ENCODE assay signal across 1 cellular context in the genomic region with DNA sequence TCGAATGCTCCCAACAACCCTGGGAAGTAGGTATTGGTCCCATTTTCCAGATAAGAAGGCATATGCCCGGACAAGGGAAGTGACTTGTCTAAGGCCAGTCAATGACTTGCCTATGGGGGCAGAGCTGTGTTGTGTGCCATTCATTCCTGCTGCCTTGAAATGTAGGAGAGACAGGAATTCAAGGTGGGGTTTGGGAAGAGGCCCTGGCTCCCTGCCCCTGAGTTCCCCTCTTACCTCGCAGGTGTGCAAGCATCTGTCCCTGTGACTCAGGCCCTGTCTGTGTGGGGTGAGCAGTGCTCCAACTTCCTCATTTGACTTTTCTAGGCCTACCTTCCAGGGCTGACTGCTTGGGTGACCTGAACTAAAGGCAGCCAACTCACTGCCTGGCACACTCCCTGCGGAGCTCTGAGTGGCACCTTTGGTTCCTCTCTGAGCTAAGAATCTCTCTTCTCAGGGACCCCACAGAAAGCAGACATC.
TF ChIP-seq lines count a peak whose summit lies in the region.

No MANE protein-coding gene starts in this region.

TF ChIP-seq in HepG2, 621 proteins besides CTCF, POLR2A, EP300 and RAD21:
- TF ChIP-seq TIGD3 (CRISPR knock-in tag; IDR thresholded peaks at IDR 0.05; ENCODE audit: borderline replicate concordance) (no peak), DDIT3 (CRISPR knock-in tag; IDR thresholded peaks at IDR 0.05) (no peak), ZKSCAN5 (CRISPR knock-in tag; IDR thresholded peaks at IDR 0.05) (no peak), TBP (CRISPR knock-in tag; IDR thresholded peaks at IDR 0.05) (no peak), ELK4 (CRISPR knock-in tag; IDR thresholded peaks at IDR 0.05; ENCODE audit: borderline replicate concordance) (no peak), HOXD1 (CRISPR knock-in tag; IDR thresholded peaks at IDR 0.05) (no peak), POLR2AphosphoS2 (IDR thresholded peaks at IDR 0.05; ENCODE audit: low read depth, low read length) (no peak), ZKSCAN1 (IDR thresholded peaks at IDR 0.05; ENCODE audit: low read length) (no peak), ZNF33A (CRISPR knock-in tag; IDR thresholded peaks at IDR 0.05; ENCODE audit: borderline replicate concordance) (no peak), FOXK1 (CRISPR knock-in tag; IDR thresholded peaks at IDR 0.05; ENCODE audit: borderline replicate concordance, low read depth) (no peak), SALL1 (CRISPR knock-in tag; IDR thresholded peaks at IDR 0.05) (no peak), ZZZ3 (CRISPR knock-in tag; IDR thresholded peaks at IDR 0.05; ENCODE audit: borderline replicate concordance) (no peak), ZNF30 (CRISPR knock-in tag; IDR thresholded peaks at IDR 0.05) (no peak), RBM22 (optimal IDR thresholded peaks at IDR 0.05; ENCODE audit: low read length) (no peak), SNAPC2 (CRISPR knock-in tag; IDR thresholded peaks at IDR 0.05) (no peak), ELF4 (CRISPR knock-in tag; IDR thresholded peaks at IDR 0.05; ENCODE audit: borderline replicate concordance) (no peak), ATF7-NPFF (CRISPR knock-in tag; IDR thresholded peaks at IDR 0.05; ENCODE audit: low read depth) (no peak)
